2 cellular contexts compared by ENCODE assay signal in the genomic region with DNA sequence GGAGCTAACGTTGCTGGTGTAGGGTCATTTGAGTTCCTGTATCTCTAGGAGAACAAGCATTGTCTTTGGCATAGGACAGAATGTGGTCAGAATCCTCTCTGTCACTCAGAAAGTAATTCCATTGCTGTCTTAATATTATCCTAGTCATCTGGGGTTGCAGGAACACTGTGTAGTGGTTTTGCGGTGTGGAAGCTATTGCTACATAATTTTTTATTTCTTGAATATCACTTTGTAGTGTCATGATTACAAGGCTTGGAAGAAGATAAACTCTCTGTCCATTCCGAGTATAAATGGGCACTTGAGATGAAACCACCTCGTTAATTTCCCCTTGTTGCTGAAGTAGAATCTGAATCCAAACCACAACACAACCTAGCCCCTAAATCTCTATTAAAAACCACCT.
TF ChIP-seq lines count a peak whose summit lies in the region.

No MANE protein-coding gene starts in this region.

TF ChIP-seq in SK-N-SH, 30 proteins besides CTCF, POLR2A, EP300 and RAD21 (continued from another document):
- TF ChIP-seq, protein P1, sequence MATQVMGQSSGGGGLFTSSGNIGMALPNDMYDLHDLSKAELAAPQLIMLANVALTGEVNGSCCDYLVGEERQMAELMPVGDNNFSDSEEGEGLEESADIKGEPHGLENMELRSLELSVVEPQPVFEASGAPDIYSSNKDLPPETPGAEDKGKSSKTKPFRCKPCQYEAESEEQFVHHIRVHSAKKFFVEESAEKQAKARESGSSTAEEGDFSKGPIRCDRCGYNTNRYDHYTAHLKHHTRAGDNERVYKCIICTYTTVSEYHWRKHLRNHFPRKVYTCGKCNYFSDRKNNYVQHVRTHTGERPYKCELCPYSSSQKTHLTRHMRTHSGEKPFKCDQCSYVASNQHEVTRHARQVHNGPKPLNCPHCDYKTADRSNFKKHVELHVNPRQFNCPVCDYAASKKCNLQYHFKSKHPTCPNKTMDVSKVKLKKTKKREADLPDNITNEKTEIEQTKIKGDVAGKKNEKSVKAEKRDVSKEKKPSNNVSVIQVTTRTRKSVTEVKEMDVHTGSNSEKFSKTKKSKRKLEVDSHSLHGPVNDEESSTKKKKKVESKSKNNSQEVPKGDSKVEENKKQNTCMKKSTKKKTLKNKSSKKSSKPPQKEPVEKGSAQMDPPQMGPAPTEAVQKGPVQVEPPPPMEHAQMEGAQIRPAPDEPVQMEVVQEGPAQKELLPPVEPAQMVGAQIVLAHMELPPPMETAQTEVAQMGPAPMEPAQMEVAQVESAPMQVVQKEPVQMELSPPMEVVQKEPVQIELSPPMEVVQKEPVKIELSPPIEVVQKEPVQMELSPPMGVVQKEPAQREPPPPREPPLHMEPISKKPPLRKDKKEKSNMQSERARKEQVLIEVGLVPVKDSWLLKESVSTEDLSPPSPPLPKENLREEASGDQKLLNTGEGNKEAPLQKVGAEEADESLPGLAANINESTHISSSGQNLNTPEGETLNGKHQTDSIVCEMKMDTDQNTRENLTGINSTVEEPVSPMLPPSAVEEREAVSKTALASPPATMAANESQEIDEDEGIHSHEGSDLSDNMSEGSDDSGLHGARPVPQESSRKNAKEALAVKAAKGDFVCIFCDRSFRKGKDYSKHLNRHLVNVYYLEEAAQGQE (IDR thresholded peaks at IDR 0.05; ENCODE audit: low read depth, low read length): no peak
- no peak for TF ChIP-seq ELF1 (IDR thresholded peaks at IDR 0.05)
- TF ChIP-seq SMC3 (IDR thresholded peaks at IDR 0.05; ENCODE audit: low read depth, low read length): no peak
- TF ChIP-seq RCOR1 (IDR thresholded peaks at IDR 0.05; ENCODE audit: low read length): no peak
- no peak for TF ChIP-seq GABPA (IDR thresholded peaks at IDR 0.05; ENCODE audit: low read depth)
- TF ChIP-seq FOXM1 (IDR thresholded peaks at IDR 0.05; ENCODE audit: low read depth): no peak
- TF ChIP-seq TAF1 (IDR thresholded peaks at IDR 0.05; ENCODE audit: borderline replicate concordance, low read depth, low read length): no peak
- TF ChIP-seq, protein P2, sequence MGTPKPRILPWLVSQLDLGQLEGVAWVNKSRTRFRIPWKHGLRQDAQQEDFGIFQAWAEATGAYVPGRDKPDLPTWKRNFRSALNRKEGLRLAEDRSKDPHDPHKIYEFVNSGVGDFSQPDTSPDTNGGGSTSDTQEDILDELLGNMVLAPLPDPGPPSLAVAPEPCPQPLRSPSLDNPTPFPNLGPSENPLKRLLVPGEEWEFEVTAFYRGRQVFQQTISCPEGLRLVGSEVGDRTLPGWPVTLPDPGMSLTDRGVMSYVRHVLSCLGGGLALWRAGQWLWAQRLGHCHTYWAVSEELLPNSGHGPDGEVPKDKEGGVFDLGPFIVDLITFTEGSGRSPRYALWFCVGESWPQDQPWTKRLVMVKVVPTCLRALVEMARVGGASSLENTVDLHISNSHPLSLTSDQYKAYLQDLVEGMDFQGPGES (IDR thresholded peaks at IDR 0.05; ENCODE audit: low read depth, low read length): no peak
- TF ChIP-seq JUND (IDR thresholded peaks at IDR 0.05): no peak
- TF ChIP-seq NRF1 (IDR thresholded peaks at IDR 0.05; ENCODE audit: low read depth, low read length): no peak
- TF ChIP-seq, protein P3, sequence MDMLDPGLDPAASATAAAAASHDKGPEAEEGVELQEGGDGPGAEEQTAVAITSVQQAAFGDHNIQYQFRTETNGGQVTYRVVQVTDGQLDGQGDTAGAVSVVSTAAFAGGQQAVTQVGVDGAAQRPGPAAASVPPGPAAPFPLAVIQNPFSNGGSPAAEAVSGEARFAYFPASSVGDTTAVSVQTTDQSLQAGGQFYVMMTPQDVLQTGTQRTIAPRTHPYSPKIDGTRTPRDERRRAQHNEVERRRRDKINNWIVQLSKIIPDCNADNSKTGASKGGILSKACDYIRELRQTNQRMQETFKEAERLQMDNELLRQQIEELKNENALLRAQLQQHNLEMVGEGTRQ (IDR thresholded peaks at IDR 0.05; ENCODE audit: borderline replicate concordance, low read depth, low read length): no peak
- TF ChIP-seq TEAD4 (IDR thresholded peaks at IDR 0.05; ENCODE audit: borderline replicate concordance, insufficient read depth): no peak
- TF ChIP-seq, protein P4, sequence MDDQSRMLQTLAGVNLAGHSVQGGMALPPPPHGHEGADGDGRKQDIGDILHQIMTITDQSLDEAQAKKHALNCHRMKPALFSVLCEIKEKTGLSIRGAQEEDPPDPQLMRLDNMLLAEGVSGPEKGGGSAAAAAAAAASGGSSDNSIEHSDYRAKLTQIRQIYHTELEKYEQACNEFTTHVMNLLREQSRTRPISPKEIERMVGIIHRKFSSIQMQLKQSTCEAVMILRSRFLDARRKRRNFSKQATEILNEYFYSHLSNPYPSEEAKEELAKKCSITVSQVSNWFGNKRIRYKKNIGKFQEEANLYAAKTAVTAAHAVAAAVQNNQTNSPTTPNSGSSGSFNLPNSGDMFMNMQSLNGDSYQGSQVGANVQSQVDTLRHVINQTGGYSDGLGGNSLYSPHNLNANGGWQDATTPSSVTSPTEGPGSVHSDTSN (IDR thresholded peaks at IDR 0.05): 0 out of 2 replicates have a peak, but pooled peaks have one; percentile 36
TF ChIP-seq in SK-N-SH: peak in this region for 2.

TF ChIP-seq in SK-N-SH treated with all-trans-retinoic acid at 6 μM for 48 hours, 23 proteins besides CTCF, POLR2A, EP300 and RAD21 (continued from another document):
- TF ChIP-seq, protein P5, sequence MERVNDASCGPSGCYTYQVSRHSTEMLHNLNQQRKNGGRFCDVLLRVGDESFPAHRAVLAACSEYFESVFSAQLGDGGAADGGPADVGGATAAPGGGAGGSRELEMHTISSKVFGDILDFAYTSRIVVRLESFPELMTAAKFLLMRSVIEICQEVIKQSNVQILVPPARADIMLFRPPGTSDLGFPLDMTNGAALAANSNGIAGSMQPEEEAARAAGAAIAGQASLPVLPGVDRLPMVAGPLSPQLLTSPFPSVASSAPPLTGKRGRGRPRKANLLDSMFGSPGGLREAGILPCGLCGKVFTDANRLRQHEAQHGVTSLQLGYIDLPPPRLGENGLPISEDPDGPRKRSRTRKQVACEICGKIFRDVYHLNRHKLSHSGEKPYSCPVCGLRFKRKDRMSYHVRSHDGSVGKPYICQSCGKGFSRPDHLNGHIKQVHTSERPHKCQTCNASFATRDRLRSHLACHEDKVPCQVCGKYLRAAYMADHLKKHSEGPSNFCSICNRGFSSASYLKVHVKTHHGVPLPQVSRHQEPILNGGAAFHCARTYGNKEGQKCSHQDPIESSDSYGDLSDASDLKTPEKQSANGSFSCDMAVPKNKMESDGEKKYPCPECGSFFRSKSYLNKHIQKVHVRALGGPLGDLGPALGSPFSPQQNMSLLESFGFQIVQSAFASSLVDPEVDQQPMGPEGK (CRISPR knock-in tag; IDR thresholded peaks at IDR 0.05; ENCODE audit: borderline replicate concordance): no peak
- no peak for TF ChIP-seq TOX (CRISPR knock-in tag; IDR thresholded peaks at IDR 0.05; ENCODE audit: borderline replicate concordance)
- TF ChIP-seq, protein P6, sequence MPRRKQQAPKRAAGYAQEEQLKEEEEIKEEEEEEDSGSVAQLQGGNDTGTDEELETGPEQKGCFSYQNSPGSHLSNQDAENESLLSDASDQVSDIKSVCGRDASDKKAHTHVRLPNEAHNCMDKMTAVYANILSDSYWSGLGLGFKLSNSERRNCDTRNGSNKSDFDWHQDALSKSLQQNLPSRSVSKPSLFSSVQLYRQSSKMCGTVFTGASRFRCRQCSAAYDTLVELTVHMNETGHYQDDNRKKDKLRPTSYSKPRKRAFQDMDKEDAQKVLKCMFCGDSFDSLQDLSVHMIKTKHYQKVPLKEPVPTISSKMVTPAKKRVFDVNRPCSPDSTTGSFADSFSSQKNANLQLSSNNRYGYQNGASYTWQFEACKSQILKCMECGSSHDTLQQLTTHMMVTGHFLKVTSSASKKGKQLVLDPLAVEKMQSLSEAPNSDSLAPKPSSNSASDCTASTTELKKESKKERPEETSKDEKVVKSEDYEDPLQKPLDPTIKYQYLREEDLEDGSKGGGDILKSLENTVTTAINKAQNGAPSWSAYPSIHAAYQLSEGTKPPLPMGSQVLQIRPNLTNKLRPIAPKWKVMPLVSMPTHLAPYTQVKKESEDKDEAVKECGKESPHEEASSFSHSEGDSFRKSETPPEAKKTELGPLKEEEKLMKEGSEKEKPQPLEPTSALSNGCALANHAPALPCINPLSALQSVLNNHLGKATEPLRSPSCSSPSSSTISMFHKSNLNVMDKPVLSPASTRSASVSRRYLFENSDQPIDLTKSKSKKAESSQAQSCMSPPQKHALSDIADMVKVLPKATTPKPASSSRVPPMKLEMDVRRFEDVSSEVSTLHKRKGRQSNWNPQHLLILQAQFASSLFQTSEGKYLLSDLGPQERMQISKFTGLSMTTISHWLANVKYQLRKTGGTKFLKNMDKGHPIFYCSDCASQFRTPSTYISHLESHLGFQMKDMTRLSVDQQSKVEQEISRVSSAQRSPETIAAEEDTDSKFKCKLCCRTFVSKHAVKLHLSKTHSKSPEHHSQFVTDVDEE (CRISPR knock-in tag; IDR thresholded peaks at IDR 0.05): no peak
- TF ChIP-seq, protein P7, sequence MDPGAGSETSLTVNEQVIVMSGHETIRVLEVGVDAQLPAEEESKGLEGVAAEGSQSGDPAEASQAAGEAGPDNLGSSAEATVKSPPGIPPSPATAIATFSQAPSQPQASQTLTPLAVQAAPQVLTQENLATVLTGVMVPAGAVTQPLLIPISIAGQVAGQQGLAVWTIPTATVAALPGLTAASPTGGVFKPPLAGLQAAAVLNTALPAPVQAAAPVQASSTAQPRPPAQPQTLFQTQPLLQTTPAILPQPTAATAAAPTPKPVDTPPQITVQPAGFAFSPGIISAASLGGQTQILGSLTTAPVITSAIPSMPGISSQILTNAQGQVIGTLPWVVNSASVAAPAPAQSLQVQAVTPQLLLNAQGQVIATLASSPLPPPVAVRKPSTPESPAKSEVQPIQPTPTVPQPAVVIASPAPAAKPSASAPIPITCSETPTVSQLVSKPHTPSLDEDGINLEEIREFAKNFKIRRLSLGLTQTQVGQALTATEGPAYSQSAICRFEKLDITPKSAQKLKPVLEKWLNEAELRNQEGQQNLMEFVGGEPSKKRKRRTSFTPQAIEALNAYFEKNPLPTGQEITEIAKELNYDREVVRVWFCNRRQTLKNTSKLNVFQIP (CRISPR knock-in tag; IDR thresholded peaks at IDR 0.05; ENCODE audit: borderline replicate concordance, low read depth): no peak
- TF ChIP-seq ZFP3 (CRISPR knock-in tag; IDR thresholded peaks at IDR 0.05): no peak
- TF ChIP-seq, protein P8, sequence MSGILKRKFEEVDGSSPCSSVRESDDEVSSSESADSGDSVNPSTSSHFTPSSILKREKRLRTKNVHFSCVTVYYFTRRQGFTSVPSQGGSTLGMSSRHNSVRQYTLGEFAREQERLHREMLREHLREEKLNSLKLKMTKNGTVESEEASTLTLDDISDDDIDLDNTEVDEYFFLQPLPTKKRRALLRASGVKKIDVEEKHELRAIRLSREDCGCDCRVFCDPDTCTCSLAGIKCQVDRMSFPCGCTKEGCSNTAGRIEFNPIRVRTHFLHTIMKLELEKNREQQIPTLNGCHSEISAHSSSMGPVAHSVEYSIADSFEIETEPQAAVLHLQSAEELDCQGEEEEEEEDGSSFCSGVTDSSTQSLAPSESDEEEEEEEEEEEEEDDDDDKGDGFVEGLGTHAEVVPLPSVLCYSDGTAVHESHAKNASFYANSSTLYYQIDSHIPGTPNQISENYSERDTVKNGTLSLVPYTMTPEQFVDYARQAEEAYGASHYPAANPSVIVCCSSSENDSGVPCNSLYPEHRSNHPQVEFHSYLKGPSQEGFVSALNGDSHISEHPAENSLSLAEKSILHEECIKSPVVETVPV (CRISPR knock-in tag; IDR thresholded peaks at IDR 0.05): no peak
- TF ChIP-seq ISL1 (CRISPR knock-in tag; IDR thresholded peaks at IDR 0.05): no peak
